ENCODE assay signal across 15 cellular contexts in the genomic region with DNA sequence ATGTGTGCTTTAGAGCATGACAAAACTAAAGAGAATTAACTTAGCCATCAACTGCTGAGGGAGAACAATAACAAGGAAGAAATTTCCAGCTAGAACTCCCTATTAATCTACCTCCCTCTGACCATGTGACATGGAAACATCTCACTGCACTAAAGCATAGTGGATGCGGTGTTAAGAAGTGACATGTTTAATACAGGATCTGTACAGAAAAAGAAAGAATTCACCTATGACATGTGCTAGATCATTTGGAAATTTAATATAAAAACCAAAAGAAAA.
A peak's percentile ranks its signal among the peaks of the same experiment; 100 is the strongest.
DNase-seq lines count a peak whose midpoint lies in the region; ATAC-seq and TF ChIP-seq lines count a peak whose summit lies in the region.
"Had no signal": no experiment of that assay in that cellular context is flagged by ENCODE, and none has a peak within 500 bp of the region (broad histone marks: within the 10 kb centered on the region; RNA-seq: fewer than 3 reads in every experiment).

No MANE protein-coding gene starts in this region.

- H3K27me3 ChIP-seq in kidney epithelial cell (ENCODE audit: control insufficient read depth, insufficient read depth, low read length) (no peaks in the 10 kb centered on the region), osteoblast (ENCODE audit: insufficient read depth, low read length) (no peaks in the 10 kb centered on the region)
- H3K27me3 ChIP-seq: SJSA1 had no signal

- peak overlapping the region; percentile 20 for H2AFZ ChIP-seq in osteoblast (ENCODE audit: low read length)

- TF ChIP-seq CTCF in kidney epithelial cell (IDR thresholded peaks at IDR 0.05; ENCODE audit: insufficient read depth, low read length, poor library complexity, severe bottlenecking) = no peak
- no peak for TF ChIP-seq CTCF in osteoblast (IDR thresholded peaks at IDR 0.05; ENCODE audit: extremely low read depth, low read depth, low read length)

- no peaks in the 10 kb centered on the region for H3K9me3 ChIP-seq in osteoblast (ENCODE audit: low read depth, low read length)
- H3K9me3 ChIP-seq: SJSA1 had no signal

- H3K4me3 ChIP-seq in kidney epithelial cell (ENCODE audit: low read depth, low read length) (no peak overlapping the region), osteoblast (ENCODE audit: insufficient read depth, low read length) (no peak overlapping the region)
- H3K4me3 ChIP-seq: SJSA1 had no signal

- no peak overlapping the region for H3K27ac ChIP-seq in osteoblast (ENCODE audit: low read depth, low read length)
- H3K27ac ChIP-seq: RWPE1, SJSA1 had no signal

- no peaks in the 10 kb centered on the region for H3K4me1 ChIP-seq in osteoblast (ENCODE audit: insufficient read depth, low read length)
- H3K4me1 ChIP-seq: SJSA1 had no signal

- H3K36me3 ChIP-seq in kidney epithelial cell (ENCODE audit: control insufficient read depth, insufficient read depth, low read length) (no peaks in the 10 kb centered on the region), osteoblast (ENCODE audit: insufficient read depth, low read length) (no peaks in the 10 kb centered on the region)
- H3K36me3 ChIP-seq: SJSA1 had no signal

- ATAC-seq in GM18508 (IDR thresholded peaks at IDR 0.05; ENCODE audit: insufficient read depth, unreplicated experiment) = peak; percentile 15
- peak; percentile 4 for ATAC-seq in HG03520 (IDR thresholded peaks at IDR 0.05; ENCODE audit: unreplicated experiment)
- ATAC-seq in SK-N-SH treated with all-trans-retinoic acid at 6 μM for 48 hours = no peak
- ATAC-seq: CD8-positive, alpha-beta T cell; HepG2 had no signal

- DNase-seq in kidney epithelial cell (ENCODE audit: low read depth) = peak; percentile 28
- DNase-seq in osteoblast (ENCODE audit: insufficient read length, low spot score, missing footprints) = no peak
- DNase-seq in SIG-M5 treated with dmso at 0.1 percent for 504 hours (lab: John Stamatoyannopoulos, UW; ENCODE audit: unreplicated experiment) = no peak
- DNase-seq in SW480 (ENCODE audit: low spot score) = no peak
- DNase-seq: CD8-positive, alpha-beta T cell; H7; MM.1S; NCI-H1930; OCI-M1 had no signal

- H3K4me2 ChIP-seq in osteoblast (ENCODE audit: insufficient read depth, low read length) = no peak overlapping the region

- no peaks in the 10 kb centered on the region for H3K79me2 ChIP-seq in osteoblast (ENCODE audit: insufficient read depth, low read length)

- no peaks in the 10 kb centered on the region for H4K20me1 ChIP-seq in osteoblast (ENCODE audit: insufficient read depth, low read length)

TF ChIP-seq in SK-N-SH treated with all-trans-retinoic acid at 6 μM for 48 hours, 23 proteins besides CTCF, POLR2A, EP300 and RAD21:
- TF ChIP-seq TCF4 (CRISPR knock-in tag; IDR thresholded peaks at IDR 0.05; ENCODE audit: borderline replicate concordance) (no peak), SNAI2 (CRISPR knock-in tag; IDR thresholded peaks at IDR 0.05) (no peak), ZNF70 (CRISPR knock-in tag; IDR thresholded peaks at IDR 0.05) (no peak), ZNF565 (CRISPR knock-in tag; conservative IDR thresholded peaks at IDR 0.05; ENCODE audit: low read depth) (no peak), CSDC2 (CRISPR knock-in tag; IDR thresholded peaks at IDR 0.05) (no peak), ZNF8 (CRISPR knock-in tag; IDR thresholded peaks at IDR 0.05) (no peak), RARB (CRISPR knock-in tag; IDR thresholded peaks at IDR 0.05) (no peak), OSR1 (CRISPR knock-in tag; IDR thresholded peaks at IDR 0.05) (no peak), ISL1 (CRISPR knock-in tag; IDR thresholded peaks at IDR 0.05) (no peak), ZC3H10 (CRISPR knock-in tag; IDR thresholded peaks at IDR 0.05) (no peak), ZFP30 (CRISPR knock-in tag; IDR thresholded peaks at IDR 0.05) (no peak), TOX (CRISPR knock-in tag; IDR thresholded peaks at IDR 0.05; ENCODE audit: borderline replicate concordance) (no peak), BACH2 (CRISPR knock-in tag; IDR thresholded peaks at IDR 0.05; ENCODE audit: borderline replicate concordance) (no peak), PPARA (CRISPR knock-in tag; IDR thresholded peaks at IDR 0.05; ENCODE audit: borderline replicate concordance) (no peak), GLIS3 (CRISPR knock-in tag; IDR thresholded peaks at IDR 0.05) (no peak)
- TF ChIP-seq, protein P1, sequence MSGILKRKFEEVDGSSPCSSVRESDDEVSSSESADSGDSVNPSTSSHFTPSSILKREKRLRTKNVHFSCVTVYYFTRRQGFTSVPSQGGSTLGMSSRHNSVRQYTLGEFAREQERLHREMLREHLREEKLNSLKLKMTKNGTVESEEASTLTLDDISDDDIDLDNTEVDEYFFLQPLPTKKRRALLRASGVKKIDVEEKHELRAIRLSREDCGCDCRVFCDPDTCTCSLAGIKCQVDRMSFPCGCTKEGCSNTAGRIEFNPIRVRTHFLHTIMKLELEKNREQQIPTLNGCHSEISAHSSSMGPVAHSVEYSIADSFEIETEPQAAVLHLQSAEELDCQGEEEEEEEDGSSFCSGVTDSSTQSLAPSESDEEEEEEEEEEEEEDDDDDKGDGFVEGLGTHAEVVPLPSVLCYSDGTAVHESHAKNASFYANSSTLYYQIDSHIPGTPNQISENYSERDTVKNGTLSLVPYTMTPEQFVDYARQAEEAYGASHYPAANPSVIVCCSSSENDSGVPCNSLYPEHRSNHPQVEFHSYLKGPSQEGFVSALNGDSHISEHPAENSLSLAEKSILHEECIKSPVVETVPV (CRISPR knock-in tag; IDR thresholded peaks at IDR 0.05) = no peak
- TF ChIP-seq, protein P2, sequence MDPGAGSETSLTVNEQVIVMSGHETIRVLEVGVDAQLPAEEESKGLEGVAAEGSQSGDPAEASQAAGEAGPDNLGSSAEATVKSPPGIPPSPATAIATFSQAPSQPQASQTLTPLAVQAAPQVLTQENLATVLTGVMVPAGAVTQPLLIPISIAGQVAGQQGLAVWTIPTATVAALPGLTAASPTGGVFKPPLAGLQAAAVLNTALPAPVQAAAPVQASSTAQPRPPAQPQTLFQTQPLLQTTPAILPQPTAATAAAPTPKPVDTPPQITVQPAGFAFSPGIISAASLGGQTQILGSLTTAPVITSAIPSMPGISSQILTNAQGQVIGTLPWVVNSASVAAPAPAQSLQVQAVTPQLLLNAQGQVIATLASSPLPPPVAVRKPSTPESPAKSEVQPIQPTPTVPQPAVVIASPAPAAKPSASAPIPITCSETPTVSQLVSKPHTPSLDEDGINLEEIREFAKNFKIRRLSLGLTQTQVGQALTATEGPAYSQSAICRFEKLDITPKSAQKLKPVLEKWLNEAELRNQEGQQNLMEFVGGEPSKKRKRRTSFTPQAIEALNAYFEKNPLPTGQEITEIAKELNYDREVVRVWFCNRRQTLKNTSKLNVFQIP (CRISPR knock-in tag; IDR thresholded peaks at IDR 0.05; ENCODE audit: borderline replicate concordance, low read depth) = no peak
- TF ChIP-seq, protein P3, sequence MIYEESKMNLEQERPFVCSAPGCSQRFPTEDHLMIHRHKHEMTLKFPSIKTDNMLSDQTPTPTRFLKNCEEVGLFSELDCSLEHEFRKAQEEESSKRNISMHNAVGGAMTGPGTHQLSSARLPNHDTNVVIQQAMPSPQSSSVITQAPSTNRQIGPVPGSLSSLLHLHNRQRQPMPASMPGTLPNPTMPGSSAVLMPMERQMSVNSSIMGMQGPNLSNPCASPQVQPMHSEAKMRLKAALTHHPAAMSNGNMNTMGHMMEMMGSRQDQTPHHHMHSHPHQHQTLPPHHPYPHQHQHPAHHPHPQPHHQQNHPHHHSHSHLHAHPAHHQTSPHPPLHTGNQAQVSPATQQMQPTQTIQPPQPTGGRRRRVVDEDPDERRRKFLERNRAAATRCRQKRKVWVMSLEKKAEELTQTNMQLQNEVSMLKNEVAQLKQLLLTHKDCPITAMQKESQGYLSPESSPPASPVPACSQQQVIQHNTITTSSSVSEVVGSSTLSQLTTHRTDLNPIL (CRISPR knock-in tag; IDR thresholded peaks at IDR 0.05; ENCODE audit: low read depth) = no peak
